17 cellular contexts compared by ENCODE assay signal in the genomic region with DNA sequence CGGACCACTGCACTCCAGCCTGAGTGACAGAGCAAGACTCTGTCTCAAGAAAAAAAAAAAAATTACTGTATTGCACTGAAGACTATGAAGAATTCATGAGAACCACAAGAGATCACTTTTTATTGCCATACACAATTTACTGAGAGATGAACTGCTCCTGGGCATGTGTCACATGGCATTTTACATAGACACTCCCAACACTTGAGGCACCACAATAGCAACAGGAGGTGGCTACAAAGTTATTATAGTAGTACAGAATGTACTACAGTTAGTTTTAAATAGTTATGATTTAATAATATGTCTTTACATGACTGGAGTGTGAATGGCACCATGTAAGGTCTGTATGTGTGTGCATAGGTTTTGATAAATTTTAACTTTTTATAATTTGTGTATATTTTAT.
"Had no signal": no experiment of that assay in that cellular context is flagged by ENCODE, and none has a peak within 500 bp of the region (broad histone marks: within the 10 kb centered on the region; RNA-seq: fewer than 3 reads in every experiment).

No MANE protein-coding gene starts in this region.

- DNase-seq: activated CD4-positive, alpha-beta T cell treated with anti-CD3 and anti-CD28 coated beads for 1 hour; activated CD8-positive, alpha-beta memory T cell treated with anti-CD3 and anti-CD28 coated beads, Interleukin-2, amount 50 U/mL, for 4 hours; activated CD8-positive, alpha-beta T cell treated with anti-CD3 and anti-CD28 coated beads for 36 hours; activated naive CD4-positive, alpha-beta T cell treated with anti-CD3 and anti-CD28 coated beads, Interleukin-2, amount 50 U/mL, for 16 hours; brain microvascular endothelial cell; cerebellar nuclear complex; dorsolateral prefrontal cortex; foreskin fibroblast; naive B cell; retina; SW 1271; T-helper 9 cell; transverse colon had no signal

- H3K27ac ChIP-seq: brain microvascular endothelial cell, dorsolateral prefrontal cortex, esophagus muscularis mucosa, parathyroid adenoma had no signal

- H3K4me3 ChIP-seq: dorsolateral prefrontal cortex, esophagus muscularis mucosa, smooth muscle cell, transverse colon had no signal

- H3K9me3 ChIP-seq: esophagus muscularis mucosa, transverse colon had no signal

- H3K27me3 ChIP-seq: brain microvascular endothelial cell, dorsolateral prefrontal cortex, esophagus muscularis mucosa, transverse colon had no signal

- ATAC-seq: activated CD8-positive, alpha-beta T cell treated with anti-CD3 and anti-CD28 coated beads for 36 hours; stimulated activated effector memory CD8-positive, alpha-beta T cell treated with anti-CD3 and anti-CD28 coated beads, Interleukin-12 subunit alpha, Interleukin-12 subunit beta, amount 100 ng/mL, for 72 hours had no signal

- H3K4me1 ChIP-seq: parathyroid adenoma had no signal
